Comparison of ENCODE assay signal across 8 cellular contexts in the genomic region with DNA sequence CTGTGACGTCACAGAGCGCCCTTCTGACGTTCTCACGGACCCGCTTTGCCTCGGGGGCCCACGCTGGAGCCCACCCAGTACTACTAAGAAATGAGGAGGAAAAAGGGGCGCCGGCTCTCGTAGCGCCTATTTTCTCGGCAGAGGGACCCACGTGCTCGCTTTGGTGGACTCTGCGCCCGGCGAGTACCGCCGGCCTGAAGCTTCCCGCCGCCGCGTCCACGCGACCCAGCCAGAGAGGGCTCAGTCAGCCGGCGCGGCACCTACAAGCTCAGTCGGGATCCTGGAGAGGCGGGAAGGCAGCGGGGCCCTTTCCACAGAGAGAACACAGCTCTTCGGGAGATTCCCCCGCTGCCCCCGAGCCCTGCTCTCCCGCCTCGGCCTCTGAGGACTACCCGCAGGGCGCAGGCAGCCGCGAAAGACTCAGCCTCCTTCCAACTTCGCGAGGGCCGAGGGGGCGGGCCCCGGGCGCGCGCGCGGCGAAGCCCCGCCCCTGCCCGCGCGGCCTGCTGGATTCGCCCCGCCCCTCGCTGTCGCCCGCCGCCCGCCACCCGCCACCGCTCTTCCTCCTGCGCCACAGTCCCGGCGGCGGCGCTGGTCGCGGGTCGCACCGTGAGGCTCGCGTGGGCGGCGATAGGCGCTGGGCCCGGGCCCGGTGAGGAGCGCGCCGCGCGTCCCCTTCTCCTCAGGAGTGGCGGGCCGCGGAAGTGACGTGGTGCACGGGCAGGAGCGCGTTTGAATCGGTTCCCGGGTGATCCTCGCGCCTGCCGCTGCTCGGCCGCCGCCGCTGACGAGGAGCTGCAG. TPM values are rescaled to one million over a fixed set of nuclear protein-coding genes. Genes with fewer than 3 reads are reported as not detected.
DNase-seq lines count a peak whose midpoint lies in the region; ATAC-seq and TF ChIP-seq lines count a peak whose summit lies in the region.

Gene SMCHD1, plus strand, starts transcription at position 574 of the 801 bp plus-strand sequence. CDS start 350 bp downstream, outside the sequence.

- H3K4me3 ChIP-seq in body of pancreas (peak within 1 kb of the TSS; percentile 88 to 89), iPS DF 6.9 (ENCODE audit: low read length) (peak within 1 kb of the TSS; percentile 99), gastrocnemius medialis (peak within 1 kb of the TSS; percentile 91 to 97 (median 93))

- DNase-seq in 8988T (peak; percentile 60), NCI-H2107 (lab: John Stamatoyannopoulos, UW) (peak; percentile 57), UCSD-AML1 (lab: John Stamatoyannopoulos, UW; ENCODE audit: unreplicated experiment) (peak; percentile 87), body of pancreas (peak; percentile 88 to 93 (median 90)), iPS DF 6.9 (ENCODE audit: low read depth, low spot score) (no peak), gastrocnemius medialis (peak; percentile 76 to 84)

- in situ Hi-C loops in gastrocnemius medialis (cut with MboI; ENCODE audit: low sequenced_read_pairs in 4 of 4) = no loop called here

- ATAC-seq in GM18519 (IDR thresholded peaks at IDR 0.05; ENCODE audit: low FRiP score, unreplicated experiment) (peak; percentile 60), HG03039 (IDR thresholded peaks at IDR 0.05; ENCODE audit: unreplicated experiment) (peak; percentile 69), body of pancreas (peak; percentile 84), gastrocnemius medialis (peak; percentile 88 to 89)

- TF ChIP-seq POLR2A in body of pancreas (IDR thresholded peaks at IDR 0.05) (peak; percentile 88 to 94 (median 91)), gastrocnemius medialis (IDR thresholded peaks at IDR 0.05) (peak; percentile 89 to 93)

- H3K27me3 ChIP-seq in body of pancreas (no peaks in the 10 kb centered on the region), iPS DF 6.9 (ENCODE audit: control insufficient read depth, insufficient read depth, low read length) (peaks cover 10% of the 10 kb centered on the region; the same call in 1 of the 2 replicates), gastrocnemius medialis (no peaks in the 10 kb centered on the region)

- H3K27ac ChIP-seq in body of pancreas (peak within 1 kb of the TSS; percentile 94 to 99 (median 96)), iPS DF 6.9 (ENCODE audit: low read length) (no peak within 1 kb of the TSS), gastrocnemius medialis (peak within 1 kb of the TSS; percentile 93 to 99 (median 96))

- no peaks in the 10 kb centered on the region for H3K9me3 ChIP-seq in body of pancreas
- H3K9me3 ChIP-seq in iPS DF 6.9 (ENCODE audit: control insufficient read depth, insufficient read depth, low read length) = no peaks in the 10 kb centered on the region
- no peaks in the 10 kb centered on the region for H3K9me3 ChIP-seq in gastrocnemius medialis

- H3K4me1 ChIP-seq in body of pancreas (peaks cover 28% of the 10 kb centered on the region), iPS DF 6.9 (ENCODE audit: control insufficient read depth, insufficient read depth, low read length) (no peaks in the 10 kb centered on the region), gastrocnemius medialis (peaks cover 25 to 30% of the 10 kb centered on the region in 2 donors)

- 1 to 2% methylated on average over 17 to 101 of the region's 102 CpGs for WGBS in body of pancreas, 2 donors
- WGBS in iPS DF 6.9 (ENCODE audit: insufficient coverage, insufficient read length) = no CpG with 5 or more reads among the region's 102 CpGs

- TF ChIP-seq CTCF in body of pancreas (IDR thresholded peaks at IDR 0.05) (no peak), gastrocnemius medialis (IDR thresholded peaks at IDR 0.05 in 4 of 5, conservative IDR thresholded peaks at IDR 0.05 in 1 of 5) (peak in 1 of 5 experiments; percentile 23)

- H3K36me3 ChIP-seq in body of pancreas (replicated peaks in 1 of 2; ENCODE audit: insufficient read depth in 1 of 2, low read depth in 2 of 2) (no peaks in the 10 kb centered on the region), iPS DF 6.9 (ENCODE audit: control insufficient read depth, insufficient read depth, low read length) (no peaks in the 10 kb centered on the region), gastrocnemius medialis (no peaks in the 10 kb centered on the region)

- intact Hi-C loops in body of pancreas (cut with DNase I) = no loop called here
- intact Hi-C loops in gastrocnemius medialis (cut with DNase I; ENCODE audit: low total_unique reads) = loop anchor here (1.0 to 10.0 kb wide), 4 partner anchors 84 to 1841 kb away; partner anchors contain the start of genes METTL4, NDC80 and YES1

RNA-seq across cellular contexts. Expression of gene SMCHD1, which starts in this region (rescaled TPM):
- total RNA-seq in body of pancreas = 100 to 1,000 TPM in 1 of 2 donors, 10 to 100 TPM in 1; 56.0 to 100 TPM
- total RNA-seq in gastrocnemius medialis = 10 to 100 TPM; 16.2 to 43.6 (median 22.7) TPM
